8 cellular contexts compared by ENCODE assay signal in the genomic region with DNA sequence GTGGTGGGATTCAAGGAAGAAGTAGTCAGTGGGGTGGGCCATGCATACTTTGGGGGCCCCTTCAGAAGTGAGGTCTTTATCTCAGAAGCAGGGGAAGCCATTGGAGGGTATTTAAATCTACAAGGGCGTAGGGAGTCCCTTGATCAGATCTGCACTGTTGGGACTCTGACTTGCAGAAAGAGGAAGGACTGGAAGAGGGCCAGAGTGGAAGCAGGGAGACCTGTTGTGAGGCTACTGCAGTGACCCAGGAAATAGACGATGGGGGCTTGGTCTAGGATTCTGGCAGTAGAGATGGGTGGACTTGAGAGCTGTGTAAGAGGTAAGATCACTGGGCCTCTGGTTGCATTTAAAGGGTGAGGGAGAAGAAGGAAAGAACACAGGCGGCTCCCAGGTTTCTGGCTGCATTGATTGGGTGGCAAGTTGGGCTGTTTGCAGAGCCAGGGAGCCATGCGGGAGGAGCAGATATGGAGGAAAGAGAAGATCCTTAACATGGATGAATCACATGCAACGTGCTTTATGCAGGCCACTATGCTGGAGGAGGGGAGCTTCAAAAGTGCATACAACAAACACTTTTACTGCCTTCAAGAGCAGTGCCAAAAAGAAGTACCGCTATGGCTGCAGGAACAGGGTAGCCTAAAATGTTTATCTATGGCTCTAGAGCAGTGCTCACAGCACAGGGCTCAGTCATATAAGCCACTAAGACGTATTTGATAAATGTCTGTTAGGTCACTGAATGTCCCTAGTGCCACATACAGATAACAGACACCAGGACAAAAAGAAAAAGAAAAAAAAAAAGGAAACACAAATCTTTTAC. TPM values are rescaled to one million over a fixed set of nuclear protein-coding genes. Genes with fewer than 3 reads are reported as not detected.
A peak's percentile ranks its signal among the peaks of the same experiment; 100 is the strongest.
DNase-seq lines count a peak whose midpoint lies in the region; TF ChIP-seq lines count a peak whose summit lies in the region.

No MANE protein-coding gene starts in this region.

- no peaks in the 10 kb centered on the region for H3K27me3 Mint-ChIP-seq in dendritic cell treated with granulocyte-macrophage colony-stimulating factor and Interleukin-4, amounts not matched to agents 40 ng/mL and 50 ng/mL, for 4 days
- H3K27me3 Mint-ChIP-seq in osteocyte (ENCODE audit: unreplicated experiment), result no peaks in the 10 kb centered on the region

- peak overlapping the region; percentile 99 for H3K4me2 ChIP-seq in DOHH2 (ENCODE audit: low read length)
- peak overlapping the region; percentile 97 for H3K4me2 ChIP-seq in OCI-LY1 (ENCODE audit: low read length)

- TF ChIP-seq CTCF in DOHH2 (IDR thresholded peaks at IDR 0.05; ENCODE audit: low read depth, low read length, poor library complexity, severe bottlenecking) (no peak), OCI-LY1 (IDR thresholded peaks at IDR 0.05; ENCODE audit: low read length) (no peak), osteocyte (IDR thresholded peaks at IDR 0.05) (no peak)

- H3K27ac Mint-ChIP-seq in dendritic cell treated with granulocyte-macrophage colony-stimulating factor and Interleukin-4, amounts not matched to agents 40 ng/mL and 50 ng/mL, for 4 days, result peak overlapping the region; percentile 96
- peak overlapping the region; percentile 74 for H3K27ac Mint-ChIP-seq in osteocyte (ENCODE audit: unreplicated experiment)

- H3K27ac ChIP-seq in DOHH2 (ENCODE audit: low read depth, low read length) (no peak overlapping the region), OCI-LY1 (ENCODE audit: low read depth, low read length, poor library complexity, severe bottlenecking) (no peak overlapping the region)

- no peaks in the 10 kb centered on the region for H4K20me1 ChIP-seq in DOHH2 (ENCODE audit: control insufficient read depth, insufficient read depth, low read depth, low read length)
- no peaks in the 10 kb centered on the region for H4K20me1 ChIP-seq in OCI-LY1 (ENCODE audit: insufficient read depth, low read length)

- DNase-seq in osteocyte (ENCODE audit: extremely low spot score, unreplicated experiment) (no peak), T1000 (lab: John Stamatoyannopoulos, UW) (no peak), EL (no peak), NCI-H69 (lab: John Stamatoyannopoulos, UW) (no peak), GDM1 (lab: John Stamatoyannopoulos, UW) (no peak)

- intact Hi-C loops in dendritic cell treated with granulocyte-macrophage colony-stimulating factor and Interleukin-4, amounts not matched to agents 40 ng/mL and 50 ng/mL, for 4 days (cut with micrococcal nuclease), result no loop called here

- H3K9me2 ChIP-seq in DOHH2 (replicated peaks; ENCODE audit: control insufficient read depth, low read length), result no peaks in the 10 kb centered on the region
- no peaks in the 10 kb centered on the region for H3K9me2 ChIP-seq in OCI-LY1 (ENCODE audit: low read depth, low read length)

- peak overlapping the region; percentile 91 for H3K4me3 Mint-ChIP-seq in dendritic cell treated with granulocyte-macrophage colony-stimulating factor and Interleukin-4, amounts not matched to agents 40 ng/mL and 50 ng/mL, for 4 days
- peak overlapping the region; percentile 90 for H3K4me3 Mint-ChIP-seq in osteocyte (ENCODE audit: unreplicated experiment)

- H3K27me3 ChIP-seq in DOHH2 (ENCODE audit: control insufficient read depth, low read length) (peaks cover 9% of the 10 kb centered on the region; the same call in 1 of the 2 replicates), OCI-LY1 (ENCODE audit: insufficient read depth, low read length) (no peaks in the 10 kb centered on the region)

- peak overlapping the region; percentile 81; the same call in 1 of the 2 replicates for H3K9ac ChIP-seq in OCI-LY1 (ENCODE audit: low read length)

- H3K4me3 ChIP-seq in DOHH2 (ENCODE audit: low read length) (peak overlapping the region; percentile 100), OCI-LY1 (ENCODE audit: low read depth, low read length, poor library complexity, severe bottlenecking) (peak overlapping the region; percentile 93)

- H3K9me3 ChIP-seq in DOHH2 (ENCODE audit: control insufficient read depth, insufficient read depth, low read length) (no peaks in the 10 kb centered on the region), OCI-LY1 (ENCODE audit: low read length) (no peaks in the 10 kb centered on the region)

- H2AFZ ChIP-seq in OCI-LY1 (ENCODE audit: low read length), result no peak overlapping the region

- H3K4me1 Mint-ChIP-seq in dendritic cell treated with granulocyte-macrophage colony-stimulating factor and Interleukin-4, amounts not matched to agents 40 ng/mL and 50 ng/mL, for 4 days (ENCODE audit: low read depth), result peaks cover 63% of the 10 kb centered on the region
- H3K4me1 Mint-ChIP-seq in osteocyte (ENCODE audit: unreplicated experiment), result peaks cover 45% of the 10 kb centered on the region

- H3F3A ChIP-seq in DOHH2 (ENCODE audit: control insufficient read depth, insufficient read depth) (no peaks in the 10 kb centered on the region; the same call in 1 of the 2 replicates), OCI-LY1 (ENCODE audit: insufficient read depth, low read length) (no peaks in the 10 kb centered on the region)

- H3K36me3 ChIP-seq in DOHH2 (ENCODE audit: control insufficient read depth, low read length), result no peaks in the 10 kb centered on the region; the same call in 1 of the 2 replicates
- no peaks in the 10 kb centered on the region for H3K36me3 ChIP-seq in OCI-LY1 (ENCODE audit: insufficient read depth, low read length)

- no peaks in the 10 kb centered on the region for H3K9me3 Mint-ChIP-seq in dendritic cell treated with granulocyte-macrophage colony-stimulating factor and Interleukin-4, amounts not matched to agents 40 ng/mL and 50 ng/mL, for 4 days
- no peaks in the 10 kb centered on the region for H3K9me3 Mint-ChIP-seq in osteocyte (ENCODE audit: unreplicated experiment)

- H3K79me2 ChIP-seq in DOHH2 (ENCODE audit: control insufficient read depth, low read length), result peaks cover 27% of the 10 kb centered on the region
- no peaks in the 10 kb centered on the region for H3K79me2 ChIP-seq in OCI-LY1 (ENCODE audit: insufficient read depth, low read length)

- peaks cover 47% of the 10 kb centered on the region for H3K36me3 Mint-ChIP-seq in dendritic cell treated with granulocyte-macrophage colony-stimulating factor and Interleukin-4, amounts not matched to agents 40 ng/mL and 50 ng/mL, for 4 days (ENCODE audit: low read depth)
- H3K36me3 Mint-ChIP-seq in osteocyte (ENCODE audit: unreplicated experiment), result no peaks in the 10 kb centered on the region

- H3K4me1 ChIP-seq in DOHH2 (ENCODE audit: control insufficient read depth, low read length) (peaks cover 17% of the 10 kb centered on the region), OCI-LY1 (ENCODE audit: insufficient read depth, low read length, severe bottlenecking) (peaks cover 21% of the 10 kb centered on the region)

RNA-seq across cellular contexts. Expression of gene SFXN5, which starts 2.3 kb away (rescaled TPM):
- total RNA-seq in osteocyte, result 9.8 and 12.7 TPM in 2 replicates

RNA-seq across cellular contexts. Expression of gene RAB11FIP5, which starts 43.5 kb away (rescaled TPM):
- total RNA-seq in osteocyte, result 30.8 and 35.5 TPM in 2 replicates
